ENCODE assay signal across 26 cellular contexts in genomic region chr5:79258801-79259200, GRCh38.
"Had no signal": no experiment of that assay in that cellular context is flagged by ENCODE, and none has a peak within 500 bp of the region (broad histone marks: within the 10 kb centered on the region; RNA-seq: fewer than 3 reads in every experiment).

No MANE protein-coding gene starts in this region.

- ATAC-seq: activated naive CD4-positive, alpha-beta T cell treated with anti-CD3 and anti-CD28 coated beads, Interleukin-2, amount 50 U/mL, for 72 hours; activated T-cell treated with anti-CD3 and anti-CD28 coated beads, Interleukin-2, amount 50 U/mL, for 72 hours; gastroesophageal sphincter had no signal

- H3K9me3 Mint-ChIP-seq: activated CD4-positive, alpha-beta memory T cell treated with anti-CD3 and anti-CD28 coated beads, Interleukin-2, amount 10 ng/mL, durations not matched to agents 7 days and 5 days; activated CD4-positive, alpha-beta T cell treated with anti-CD3 and anti-CD28 coated beads, Interleukin-2, amount 10 ng/mL, durations not matched to agents 7 days and 5 days; activated naive CD4-positive, alpha-beta T cell treated with anti-CD3 and anti-CD28 coated beads, Interleukin-2, amount 10 ng/mL, durations not matched to agents 7 days and 5 days; activated naive CD4-positive, alpha-beta T cell treated with anti-CD3 and anti-CD28 coated beads, Interleukin-2, amount 50 U/mL, for 72 hours; activated naive CD8-positive, alpha-beta T cell treated with anti-CD3 and anti-CD28 coated beads, Interleukin-2, amount 10 ng/mL, durations not matched to agents 7 days and 5 days; activated T-cell treated with anti-CD3 and anti-CD28 coated beads, Interleukin-2, amount 50 U/mL, for 24 hours; activated T-cell treated with anti-CD3 and anti-CD28 coated beads, Interleukin-2, amount 50 U/mL, for 72 hours had no signal

- H3K27me3 Mint-ChIP-seq: activated CD4-positive, alpha-beta memory T cell treated with anti-CD3 and anti-CD28 coated beads, Interleukin-2, amount 10 ng/mL, durations not matched to agents 7 days and 5 days; activated CD4-positive, alpha-beta T cell treated with anti-CD3 and anti-CD28 coated beads, Interleukin-2, amount 10 ng/mL, durations not matched to agents 7 days and 5 days; activated naive CD4-positive, alpha-beta T cell treated with anti-CD3 and anti-CD28 coated beads, Interleukin-2, amount 10 ng/mL, durations not matched to agents 7 days and 5 days; activated naive CD8-positive, alpha-beta T cell treated with anti-CD3 and anti-CD28 coated beads, Interleukin-2, amount 10 ng/mL, durations not matched to agents 7 days and 5 days; activated T-cell treated with anti-CD3 and anti-CD28 coated beads, Interleukin-2, amount 50 U/mL, for 24 hours had no signal

- DNase-seq: activated CD4-positive, alpha-beta memory T cell treated with anti-CD3 and anti-CD28 coated beads, Interleukin-2, amount 10 ng/mL, durations not matched to agents 7 days and 5 days; activated CD4-positive, alpha-beta T cell treated with anti-CD3 and anti-CD28 coated beads for 1 hour; activated CD4-positive, alpha-beta T cell treated with anti-CD3 and anti-CD28 coated beads for 4 hours; activated CD4-positive, alpha-beta T cell treated with anti-CD3 and anti-CD28 coated beads, Interleukin-2, amount 10 ng/mL, durations not matched to agents 7 days and 5 days; activated CD4-positive, alpha-beta T cell treated with anti-CD3 and anti-CD28 coated beads, Interleukin-2, amount 50 U/mL, for 4 hours; activated CD8-positive, alpha-beta memory T cell treated with anti-CD3 and anti-CD28 coated beads, Interleukin-2, amount 50 U/mL, for 48 hours; activated gamma-delta T cell; activated naive CD4-positive, alpha-beta T cell; activated naive CD4-positive, alpha-beta T cell treated with anti-CD3 and anti-CD28 coated beads, Interleukin-2, amount 10 ng/mL, durations not matched to agents 7 days and 5 days; activated naive CD8-positive, alpha-beta T cell treated with anti-CD3 and anti-CD28 coated beads, Interleukin-2, amount 10 ng/mL, durations not matched to agents 7 days and 5 days; activated T-cell treated with anti-CD3 and anti-CD28 coated beads for 4 hours; activated T-cell treated with anti-CD3 and anti-CD28 coated beads, Interleukin-2, amount 50 U/mL, for 24 hours; activated T-cell treated with anti-CD3 and anti-CD28 coated beads, Interleukin-2, amount 50 U/mL, for 72 hours; amniotic stem cell; anterior cingulate cortex; brain microvascular endothelial cell; caudate nucleus; cortex of kidney; effector CD8-positive, alpha-beta T cell; esophagus squamous epithelium; foreskin melanocyte; heart right ventricle; T-helper 2 cell had no signal

- H3K27me3 ChIP-seq: brain microvascular endothelial cell, esophagus squamous epithelium, gastroesophageal sphincter, heart right ventricle had no signal

- H3K36me3 ChIP-seq: brain microvascular endothelial cell, gastroesophageal sphincter had no signal

- H3K36me3 Mint-ChIP-seq: activated naive CD4-positive, alpha-beta T cell treated with anti-CD3 and anti-CD28 coated beads, Interleukin-2, amount 10 ng/mL, durations not matched to agents 7 days and 5 days; activated naive CD4-positive, alpha-beta T cell treated with anti-CD3 and anti-CD28 coated beads, Interleukin-2, amount 50 U/mL, for 72 hours; activated naive CD8-positive, alpha-beta T cell treated with anti-CD3 and anti-CD28 coated beads, Interleukin-2, amount 10 ng/mL, durations not matched to agents 7 days and 5 days had no signal

- H3K9me3 ChIP-seq: esophagus squamous epithelium, gastroesophageal sphincter, heart right ventricle had no signal

- H3K4me3 Mint-ChIP-seq: activated CD4-positive, alpha-beta memory T cell treated with anti-CD3 and anti-CD28 coated beads, Interleukin-2, amount 10 ng/mL, durations not matched to agents 7 days and 5 days; activated CD4-positive, alpha-beta T cell treated with anti-CD3 and anti-CD28 coated beads, Interleukin-2, amount 10 ng/mL, durations not matched to agents 7 days and 5 days; activated naive CD4-positive, alpha-beta T cell treated with anti-CD3 and anti-CD28 coated beads, Interleukin-2, amount 10 ng/mL, durations not matched to agents 7 days and 5 days; activated naive CD8-positive, alpha-beta T cell treated with anti-CD3 and anti-CD28 coated beads, Interleukin-2, amount 10 ng/mL, durations not matched to agents 7 days and 5 days; activated T-cell treated with anti-CD3 and anti-CD28 coated beads, Interleukin-2, amount 50 U/mL, for 24 hours; activated T-cell treated with anti-CD3 and anti-CD28 coated beads, Interleukin-2, amount 50 U/mL, for 72 hours had no signal

- H3K27ac ChIP-seq: brain microvascular endothelial cell, epithelial cell of prostate, esophagus squamous epithelium, gastroesophageal sphincter, heart right ventricle had no signal

- H3K27ac Mint-ChIP-seq: activated CD4-positive, alpha-beta memory T cell treated with anti-CD3 and anti-CD28 coated beads, Interleukin-2, amount 10 ng/mL, durations not matched to agents 7 days and 5 days; activated CD4-positive, alpha-beta T cell treated with anti-CD3 and anti-CD28 coated beads, Interleukin-2, amount 10 ng/mL, durations not matched to agents 7 days and 5 days; activated naive CD4-positive, alpha-beta T cell treated with anti-CD3 and anti-CD28 coated beads, Interleukin-2, amount 10 ng/mL, durations not matched to agents 7 days and 5 days; activated naive CD4-positive, alpha-beta T cell treated with anti-CD3 and anti-CD28 coated beads, Interleukin-2, amount 50 U/mL, for 72 hours; activated naive CD8-positive, alpha-beta T cell treated with anti-CD3 and anti-CD28 coated beads, Interleukin-2, amount 10 ng/mL, durations not matched to agents 7 days and 5 days; activated T-cell treated with anti-CD3 and anti-CD28 coated beads, Interleukin-2, amount 50 U/mL, for 24 hours; activated T-cell treated with anti-CD3 and anti-CD28 coated beads, Interleukin-2, amount 50 U/mL, for 72 hours had no signal

- H3K4me3 ChIP-seq: esophagus squamous epithelium, gastroesophageal sphincter, heart right ventricle had no signal
